In genomic region chr12:62484234-62484633, GRCh38 we compare ENCODE assay signal across 1 cellular context.
TF ChIP-seq lines count a peak whose summit lies in the region.

No MANE protein-coding gene starts in this region.

TF ChIP-seq in GM12878, 131 proteins besides CTCF, POLR2A, EP300 and RAD21:
- peak; percentile 74 for TF ChIP-seq JUNB (IDR thresholded peaks at IDR 0.05)
- TF ChIP-seq BACH1 (IDR thresholded peaks at IDR 0.05; ENCODE audit: borderline replicate concordance), result no peak
